In genomic region chr17:44375196-44376017, GRCh38 we compare ENCODE assay signal across 20 cellular contexts. TPM values are rescaled to one million over a fixed set of nuclear protein-coding genes. Genes with fewer than 3 reads are reported as not detected.
A peak's percentile ranks its signal among the peaks of the same experiment; 100 is the strongest.
DNase-seq lines count a peak whose midpoint lies in the region.
"Had no signal": no experiment of that assay in that cellular context is flagged by ENCODE, and none has a peak within 500 bp of the region (broad histone marks: within the 10 kb centered on the region; RNA-seq: fewer than 3 reads in every experiment).

No MANE protein-coding gene starts in this region.

- H4K8ac ChIP-seq in mesendoderm (ENCODE audit: low read depth, low read length): no peak overlapping the region

- DNase-seq in D341Med (ENCODE audit: low spot score) (peak; percentile 47), NT2/D1 (ENCODE audit: low read depth, low spot score) (no peak), cardiac septum (ENCODE audit: low spot score) (peak; percentile 38), mesendoderm (peak; percentile 56), hepatic stellate cell (ENCODE audit: low spot score) (no peak), NCI-H146 treated with DMSO at 0.1 percent for 48 hours (lab: John Stamatoyannopoulos, UW; ENCODE audit: unreplicated experiment) (no peak), NCI-H2196 treated with DMSO at 0.1 percent for 48 hours (lab: John Stamatoyannopoulos, UW; ENCODE audit: unreplicated experiment) (no peak)
- DNase-seq in T-helper 2 cell treated with Interferon-gamma antibody and Interleukin-4, amounts not matched to agents 5 μg/mL and 100 μg/mL, for 36 hours (ENCODE audit: low spot score): no peak
- DNase-seq: activated CD4-positive, alpha-beta T cell treated with anti-CD3 and anti-CD28 coated beads, Interleukin-2, amount 50 U/mL, for 1 hour; activated naive CD4-positive, alpha-beta T cell treated with anti-CD3 and anti-CD28 coated beads, Interleukin-2, amount 50 U/mL, for 16 hours; activated T-cell treated with anti-CD3 and anti-CD28 coated beads for 4 hours; CD8-positive, alpha-beta memory T cell; foreskin melanocyte; immature natural killer cell; NCI-H1092; NCI-H526 treated with DMSO at 0.1 percent for 48 hours had no signal

- H2BK15ac ChIP-seq in mesendoderm (replicated peaks; ENCODE audit: low read depth): no peak overlapping the region

- H3K79me2 ChIP-seq in mesendoderm (ENCODE audit: control insufficient read depth, insufficient read depth, low read length): no peaks in the 10 kb centered on the region

- H3K36me3 ChIP-seq in NT2/D1 (ENCODE audit: insufficient read depth, insufficient read length, low read length) (no peaks in the 10 kb centered on the region), mesendoderm (ENCODE audit: control insufficient read depth, insufficient read depth, low read length) (no peaks in the 10 kb centered on the region)
- H3K36me3 ChIP-seq: sigmoid colon had no signal

- no peak overlapping the region for H3K27ac ChIP-seq in mesendoderm (ENCODE audit: low read depth, low read length)
- H3K27ac ChIP-seq: coronary artery, HL-60, sigmoid colon, SK-N-MC had no signal

- H3K56ac ChIP-seq in mesendoderm (ENCODE audit: low read length): peak overlapping the region; percentile 74

- no peak overlapping the region for H3K18ac ChIP-seq in mesendoderm (ENCODE audit: low read length)

- peaks cover 20% of the 10 kb centered on the region for H3K4me1 ChIP-seq in NT2/D1 (ENCODE audit: insufficient read depth, insufficient read length)
- H3K4me1 ChIP-seq in mesendoderm (ENCODE audit: control insufficient read depth, low read depth, low read length): peaks cover 8% of the 10 kb centered on the region

- no peaks in the 10 kb centered on the region for H3K4me1 Mint-ChIP-seq in T-helper 2 cell treated with Interferon-gamma antibody and Interleukin-4, amounts not matched to agents 5 μg/mL and 100 μg/mL, for 36 hours (ENCODE audit: low read depth)
- H3K4me1 Mint-ChIP-seq: immature natural killer cell had no signal

- H3K9ac ChIP-seq in NT2/D1 (ENCODE audit: insufficient read length, low read depth): peak overlapping the region; percentile 67
- H3K9ac ChIP-seq in mesendoderm (ENCODE audit: low read length): peak overlapping the region; percentile 49

- H3K23ac ChIP-seq in mesendoderm (ENCODE audit: low read length): no peak overlapping the region

- H4K5ac ChIP-seq in mesendoderm (ENCODE audit: low read length): no peak overlapping the region

- H3K79me1 ChIP-seq in mesendoderm (ENCODE audit: low read length): no peaks in the 10 kb centered on the region

- intact Hi-C loops in cardiac septum (cut with DNase I): no loop called here

- H2AK5ac ChIP-seq in mesendoderm (ENCODE audit: low read length): no peak overlapping the region

- H3K36me3 Mint-ChIP-seq in T-helper 2 cell treated with Interferon-gamma antibody and Interleukin-4, amounts not matched to agents 5 μg/mL and 100 μg/mL, for 36 hours (ENCODE audit: low read depth): no peaks in the 10 kb centered on the region
- H3K36me3 Mint-ChIP-seq: CD8-positive, alpha-beta memory T cell; immature natural killer cell had no signal

- H3K27me3 Mint-ChIP-seq in T-helper 2 cell treated with Interferon-gamma antibody and Interleukin-4, amounts not matched to agents 5 μg/mL and 100 μg/mL, for 36 hours (ENCODE audit: low read depth): peaks cover 11% of the 10 kb centered on the region

- H2BK5ac ChIP-seq in mesendoderm (ENCODE audit: low read length): no peak overlapping the region

- H3K9me3 ChIP-seq in NT2/D1 (ENCODE audit: insufficient read depth, low read length): no peaks in the 10 kb centered on the region
- H3K9me3 ChIP-seq: sigmoid colon had no signal

- H3K27ac Mint-ChIP-seq in T-helper 2 cell treated with Interferon-gamma antibody and Interleukin-4, amounts not matched to agents 5 μg/mL and 100 μg/mL, for 36 hours: no peak overlapping the region
- H3K27ac Mint-ChIP-seq: CD8-positive, alpha-beta memory T cell; immature natural killer cell had no signal

- H3K27me3 ChIP-seq in NT2/D1 (ENCODE audit: insufficient read depth, insufficient read length): no peaks in the 10 kb centered on the region
- no peaks in the 10 kb centered on the region for H3K27me3 ChIP-seq in mesendoderm (ENCODE audit: insufficient read depth, low read length, poor library complexity)

- H3K4me3 ChIP-seq in NT2/D1 (ENCODE audit: insufficient read length, low read depth) (no peak overlapping the region), mesendoderm (ENCODE audit: low read length) (no peak overlapping the region)
- H3K4me3 ChIP-seq: coronary artery, sigmoid colon, SK-N-MC had no signal

- no CpG with 5 or more reads among the region's 22 CpGs for WGBS in mesendoderm (ENCODE audit: extremely low coverage, insufficient coverage, low lambda C conversion rate)

- no peak overlapping the region for H2BK120ac ChIP-seq in mesendoderm (ENCODE audit: low read depth, low read length)

- H3K4me2 ChIP-seq in mesendoderm (ENCODE audit: low read length): peak overlapping the region; percentile 48

- no peak overlapping the region for H3K4me3 Mint-ChIP-seq in T-helper 2 cell treated with Interferon-gamma antibody and Interleukin-4, amounts not matched to agents 5 μg/mL and 100 μg/mL, for 36 hours
- H3K4me3 Mint-ChIP-seq: CD8-positive, alpha-beta memory T cell; immature natural killer cell had no signal

- H3K9me3 Mint-ChIP-seq in T-helper 2 cell treated with Interferon-gamma antibody and Interleukin-4, amounts not matched to agents 5 μg/mL and 100 μg/mL, for 36 hours: no peaks in the 10 kb centered on the region
- H3K9me3 Mint-ChIP-seq: CD8-positive, alpha-beta memory T cell; immature natural killer cell had no signal

- H3K4ac ChIP-seq in mesendoderm (ENCODE audit: low read depth, low read length): no peak overlapping the region

RNA-seq across cellular contexts. Expression of gene FAM171A2, which starts 11.8 kb away (rescaled TPM):
- 0.62 TPM for total RNA-seq in cardiac septum
- 6.5 TPM for polyA plus RNA-seq in mesendoderm (2013, experiment 1 of 2)
- polyA plus RNA-seq in mesendoderm (2013, experiment 2 of 2): 6.4 TPM

RNA-seq across cellular contexts. Expression of gene ITGA2B, which starts 14.0 kb away (rescaled TPM):
- total RNA-seq in cardiac septum: 1.7 TPM
- 1.3 TPM for polyA plus RNA-seq in mesendoderm (2013, experiment 1 of 2)
- 1.7 TPM for polyA plus RNA-seq in mesendoderm (2013, experiment 2 of 2)

RNA-seq across cellular contexts. Expression of gene GRN, which starts 30.3 kb away (rescaled TPM):
- total RNA-seq in cardiac septum: 130 TPM
- 84.9 TPM for polyA plus RNA-seq in mesendoderm (2013, experiment 1 of 2)
- 83.1 TPM for polyA plus RNA-seq in mesendoderm (2013, experiment 2 of 2)

RNA-seq across cellular contexts. Expression of gene SLC25A39, which starts 50.8 kb away (rescaled TPM):
- 53.4 TPM for total RNA-seq in cardiac septum
- polyA plus RNA-seq in mesendoderm (2013, experiment 1 of 2): 155 TPM
- 156 TPM for polyA plus RNA-seq in mesendoderm (2013, experiment 2 of 2)

Comparison
In these comparisons a context has a peak if more than half of its experiments do, and no peak if none do; other contexts are left out.
1. DNase-seq: peak in D341Med (single experiment), cardiac septum (single experiment) and mesendoderm (single experiment); none in NT2/D1 (single experiment), hepatic stellate cell (single experiment), NCI-H146 treated with DMSO at 0.1 percent for 48 hours (single experiment), NCI-H2196 treated with DMSO at 0.1 percent for 48 hours (single experiment) and T-helper 2 cell treated with Interferon-gamma antibody and Interleukin-4, amounts not matched to agents 5 μg/mL and 100 μg/mL, for 36 hours (single experiment).